In the genomic region with DNA sequence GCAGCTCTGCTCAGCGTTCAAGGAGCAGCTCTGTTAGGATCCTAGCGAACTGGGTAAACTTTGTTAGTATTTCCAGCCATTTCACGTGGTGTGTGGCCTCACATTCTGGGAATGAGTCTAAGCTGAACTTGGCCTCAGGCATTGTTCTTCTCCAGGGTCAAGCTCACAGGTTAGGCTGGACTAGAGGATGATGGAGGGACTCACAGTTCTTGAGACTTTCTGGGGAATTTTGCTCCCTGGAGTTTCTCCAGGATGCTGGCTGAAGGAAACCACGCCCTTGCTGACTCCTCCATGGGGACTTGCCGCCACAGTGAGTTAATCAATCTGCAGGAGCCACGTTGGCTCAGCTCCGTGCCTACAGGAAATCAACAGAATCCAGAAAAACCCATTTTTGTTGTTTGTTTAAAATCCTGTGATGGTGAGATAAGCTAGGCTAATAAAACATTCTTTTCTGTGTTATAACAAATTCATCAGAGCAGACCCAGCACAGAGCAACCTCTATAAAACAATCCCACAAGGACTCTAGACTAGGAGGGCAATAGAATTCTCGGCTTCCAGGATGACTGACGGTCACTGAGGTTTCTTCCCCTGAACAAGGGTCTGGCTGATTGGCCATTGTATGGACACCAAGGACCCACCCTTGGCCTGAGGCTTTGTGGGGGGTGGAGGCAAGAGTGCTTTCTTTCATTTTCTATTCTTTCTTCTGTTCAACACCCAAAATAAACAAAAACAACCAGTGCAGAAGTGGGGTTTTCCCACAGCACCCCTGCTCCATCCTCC, we compare ENCODE assay signal across 13 cellular contexts. TPM values are rescaled to one million over a fixed set of nuclear protein-coding genes. Genes with fewer than 3 reads are reported as not detected.
DNase-seq lines count a peak whose midpoint lies in the region; ATAC-seq, FAIRE-seq and TF ChIP-seq lines count a peak whose summit lies in the region.
"Had no signal": no experiment of that assay in that cellular context is flagged by ENCODE, and none has a peak within 500 bp of the region (broad histone marks: within the 10 kb centered on the region; RNA-seq: fewer than 3 reads in every experiment).

No MANE protein-coding gene starts in this region.

- WGBS in mesenchymal stem cell = 80% methylated on average over 5 of the region's 9 CpGs

- no peak overlapping the region for H3K23ac ChIP-seq in mesenchymal stem cell (ENCODE audit: low read length in 2 of 2)

- dilution Hi-C loops in endothelial cell of umbilical vein (cut with MboI; ENCODE audit: extremely low pct_ligation_motif_present, low sequenced_read_pairs) = no loop called here

- CTCF ChIA-PET in PC-3 (lab: Charles Lee) (no interaction called here), endothelial cell of umbilical vein (lab: Charles Lee) (interaction anchor here (1.3 kb wide), 1 partner anchor 194 kb away, joined by 3 read pairs; no protein-coding TSS in a partner anchor)
- CTCF ChIA-PET in activated CD4-positive, alpha-beta memory T cell treated with anti-CD3 and anti-CD28 coated beads for 36 hours (lab: Charles Lee) = interaction anchor here (0.6 to 1.8 kb wide), 2 partner anchors 41 to 193 kb away, joined by 3 to 5 read pairs; no protein-coding TSS in a partner anchor

- no peak overlapping the region for H2BK120ac ChIP-seq in mesenchymal stem cell (ENCODE audit: low read depth, low read length)

- H3K4me3 ChIP-seq in ACC112 (ENCODE audit: low read depth, low read length) (peak overlapping the region; percentile 35; the same call in 1 of the 2 replicates), PC-3 (ENCODE audit: low read length) (no peak overlapping the region), endothelial cell of umbilical vein (replicated peaks in 1 of 3; ENCODE audit: insufficient read depth in 1 of 3, low read depth in 1 of 3, low read length in 3 of 3) (no peak overlapping the region), mesenchymal stem cell (ENCODE audit: insufficient read depth in 1 of 2, low read depth in 1 of 2, low read length in 2 of 2) (peak overlapping the region in 1 of 2 experiments; percentile 22)
- H3K4me3 ChIP-seq: A549 had no signal

- H4K8ac ChIP-seq in mesenchymal stem cell (ENCODE audit: low read length) = peak overlapping the region; percentile 33

- no peak overlapping the region for H3K14ac ChIP-seq in mesenchymal stem cell (ENCODE audit: low read length in 2 of 2)

- intact Hi-C loops in PC-3 (cut with micrococcal nuclease) (no loop called here), endothelial cell of umbilical vein (cut with micrococcal nuclease) (no loop called here)
- intact Hi-C loops in activated CD4-positive, alpha-beta memory T cell treated with anti-CD3 and anti-CD28 coated beads for 36 hours (cut with micrococcal nuclease) = no loop called here

- no peak overlapping the region for H3K27ac Mint-ChIP-seq in activated CD4-positive, alpha-beta memory T cell treated with anti-CD3 and anti-CD28 coated beads for 36 hours
- H3K27ac Mint-ChIP-seq: activated CD4-positive, alpha-beta memory T cell treated with anti-CD3 and anti-CD28 coated beads, Interleukin-2, amount 10 ng/mL, durations not matched to agents 7 days and 5 days had no signal

- H3K4me3 Mint-ChIP-seq in activated CD4-positive, alpha-beta memory T cell treated with anti-CD3 and anti-CD28 coated beads for 36 hours = no peak overlapping the region
- H3K4me3 Mint-ChIP-seq: activated CD4-positive, alpha-beta memory T cell treated with anti-CD3 and anti-CD28 coated beads, Interleukin-2, amount 10 ng/mL, durations not matched to agents 7 days and 5 days; brain had no signal

- H3K27me3 Mint-ChIP-seq in activated CD4-positive, alpha-beta memory T cell treated with anti-CD3 and anti-CD28 coated beads for 36 hours = peaks cover 4% of the 10 kb centered on the region

- no peak overlapping the region for H3K18ac ChIP-seq in mesenchymal stem cell (ENCODE audit: low read depth in 1 of 2, low read length in 2 of 2)

- peaks cover 2% of the 10 kb centered on the region for H3K36me3 Mint-ChIP-seq in activated CD4-positive, alpha-beta memory T cell treated with anti-CD3 and anti-CD28 coated beads for 36 hours
- H3K36me3 Mint-ChIP-seq: brain had no signal

- no peak for TF ChIP-seq POLR2A in endothelial cell of umbilical vein (IDR thresholded peaks at IDR 0.05; ENCODE audit: low read depth, low read length)

- no peak overlapping the region for H4K91ac ChIP-seq in mesenchymal stem cell (ENCODE audit: low read length)

- H3K9me3 ChIP-seq in PC-3 (ENCODE audit: low read length) = peaks cover 13% of the 10 kb centered on the region
- H3K9me3 ChIP-seq in endothelial cell of umbilical vein (replicated peaks; ENCODE audit: control insufficient read depth, insufficient read depth, low read length) = no peaks in the 10 kb centered on the region
- H3K9me3 ChIP-seq in mesenchymal stem cell (ENCODE audit: control insufficient read depth, low read length) = peaks cover 17% of the 10 kb centered on the region

- peak; percentile 46 for DNase-seq in PC-3
- peak; percentile 63 for DNase-seq in endothelial cell of umbilical vein (ENCODE audit: low read depth, low spot score)
- peak; percentile 22 for DNase-seq in mesenchymal stem cell
- no peak for DNase-seq in NCI-H146 treated with DMSO at 0.1 percent for 48 hours (lab: John Stamatoyannopoulos, UW; ENCODE audit: unreplicated experiment)
- no peak for DNase-seq in activated CD4-positive, alpha-beta memory T cell treated with anti-CD3 and anti-CD28 coated beads for 36 hours
- no peak for DNase-seq in HUDEP-2 (lab: John Stamatoyannopoulos, UW; ENCODE audit: unreplicated experiment in 76 of 76)
- DNase-seq in anterior cingulate cortex (lab: John Stamatoyannopoulos, UW) = no peak
- DNase-seq: activated CD4-positive, alpha-beta memory T cell treated with anti-CD3 and anti-CD28 coated beads, Interleukin-2, amount 10 ng/mL, durations not matched to agents 7 days and 5 days; NCI-H1694 treated with DMSO at 0.1 percent for 48 hours; occipital lobe had no signal

- BruUV-seq in PC-3 (replicated peaks; lab: Mats Ljungman, UMichigan) (no TSS peak), endothelial cell of umbilical vein (replicated peaks; lab: Mats Ljungman, UMichigan) (no TSS peak)

- H3K4ac ChIP-seq in mesenchymal stem cell (ENCODE audit: low read depth in 1 of 2, low read length in 2 of 2) = no peak overlapping the region

- H3K27me3 ChIP-seq in ACC112 (ENCODE audit: insufficient read depth, low read length) = no peaks in the 10 kb centered on the region
- H3K27me3 ChIP-seq in PC-3 (ENCODE audit: low read length) = no peaks in the 10 kb centered on the region
- no peaks in the 10 kb centered on the region for H3K27me3 ChIP-seq in endothelial cell of umbilical vein (ENCODE audit: control insufficient read depth in 2 of 2, insufficient read depth in 2 of 2, low read length in 2 of 2)
- peaks cover under 1 to 1% of the 10 kb centered on the region in 2 experiments for H3K27me3 ChIP-seq in mesenchymal stem cell (ENCODE audit: control insufficient read depth in 1 of 2, insufficient read depth in 1 of 2, low read length in 2 of 2)

- H3K4me1 ChIP-seq in ACC112 (ENCODE audit: control insufficient read depth, insufficient read depth, low read length, unreplicated experiment) (peaks cover 14% of the 10 kb centered on the region), PC-3 (ENCODE audit: insufficient read depth, low read length) (peaks cover 12% of the 10 kb centered on the region), endothelial cell of umbilical vein (ENCODE audit: control insufficient read depth, extremely low read depth, insufficient read depth, low read length) (peaks cover 3% of the 10 kb centered on the region), mesenchymal stem cell (ENCODE audit: control insufficient read depth, insufficient read depth, low read depth, low read length) (no peaks in the 10 kb centered on the region)
- H3K4me1 ChIP-seq: A549 had no signal

- no peak overlapping the region for H2AK5ac ChIP-seq in mesenchymal stem cell (ENCODE audit: low read length, severe bottlenecking)

- H3K27ac ChIP-seq in ACC112 (ENCODE audit: low read depth, low read length) (peak overlapping the region; percentile 25; the same call in 1 of the 2 replicates), PC-3 (ENCODE audit: low read length) (no peak overlapping the region), endothelial cell of umbilical vein (ENCODE audit: insufficient read depth, low read depth, low read length) (no peak overlapping the region), mesenchymal stem cell (ENCODE audit: low read length, poor library complexity, severe bottlenecking) (no peak overlapping the region)
- H3K27ac ChIP-seq: A549 had no signal

- no peaks in the 10 kb centered on the region for H3K9me2 ChIP-seq in PC-3 (replicated peaks; ENCODE audit: low read length)

- peaks cover 17% of the 10 kb centered on the region for H3K9me3 Mint-ChIP-seq in activated CD4-positive, alpha-beta memory T cell treated with anti-CD3 and anti-CD28 coated beads for 36 hours
- H3K9me3 Mint-ChIP-seq: activated CD4-positive, alpha-beta memory T cell treated with anti-CD3 and anti-CD28 coated beads, Interleukin-2, amount 10 ng/mL, durations not matched to agents 7 days and 5 days had no signal

- peak overlapping the region; percentile 68 for H2AFZ ChIP-seq in ACC112 (ENCODE audit: low read length, unreplicated experiment)
- peak overlapping the region; percentile 29 for H2AFZ ChIP-seq in PC-3 (ENCODE audit: low read length)
- peak overlapping the region; percentile 43 for H2AFZ ChIP-seq in endothelial cell of umbilical vein (ENCODE audit: low read depth, low read length)
- H2AFZ ChIP-seq in mesenchymal stem cell (ENCODE audit: low read depth, low read length) = no peak overlapping the region

- no peak overlapping the region for H3K9ac ChIP-seq in PC-3 (ENCODE audit: low read length)
- no peak overlapping the region for H3K9ac ChIP-seq in endothelial cell of umbilical vein (replicated peaks; ENCODE audit: extremely low read depth, insufficient read depth, low read length)
- H3K9ac ChIP-seq in mesenchymal stem cell (ENCODE audit: low read length) = peak overlapping the region; percentile 56

- no peaks in the 10 kb centered on the region for H3K4me1 Mint-ChIP-seq in activated CD4-positive, alpha-beta memory T cell treated with anti-CD3 and anti-CD28 coated beads for 36 hours (ENCODE audit: low read depth)
- H3K4me1 Mint-ChIP-seq: activated CD4-positive, alpha-beta memory T cell treated with anti-CD3 and anti-CD28 coated beads, Interleukin-2, amount 10 ng/mL, durations not matched to agents 7 days and 5 days had no signal

- H3K36me3 ChIP-seq in ACC112 (ENCODE audit: insufficient read depth, low read length) = no peaks in the 10 kb centered on the region
- H3K36me3 ChIP-seq in PC-3 (ENCODE audit: low read depth, low read length) = no peaks in the 10 kb centered on the region
- no peaks in the 10 kb centered on the region for H3K36me3 ChIP-seq in endothelial cell of umbilical vein (ENCODE audit: control insufficient read depth in 2 of 2, extremely low read depth in 1 of 2, insufficient read depth in 2 of 2, low read length in 2 of 2)
- H3K36me3 ChIP-seq in mesenchymal stem cell (ENCODE audit: control insufficient read depth in 1 of 2, insufficient read depth in 2 of 2, low read depth in 1 of 2, low read length in 2 of 2) = no peaks in the 10 kb centered on the region

- H3K79me1 ChIP-seq in mesenchymal stem cell (replicated peaks; ENCODE audit: low read length, poor library complexity, severe bottlenecking) = no peaks in the 10 kb centered on the region

- no peaks in the 10 kb centered on the region for H3F3A ChIP-seq in PC-3 (ENCODE audit: low read length, unreplicated experiment)

- ATAC-seq in PC-3 = peak; percentile 84
- ATAC-seq: A549 had no signal

- FAIRE-seq in endothelial cell of umbilical vein (lab: Jason Lieb, UNC) = peak; percentile 86
- FAIRE-seq: A549 had no signal

- H2BK15ac ChIP-seq in mesenchymal stem cell (ENCODE audit: low read depth, poor library complexity, severe bottlenecking) = no peak overlapping the region

- no peaks in the 10 kb centered on the region for H3K9me1 ChIP-seq in endothelial cell of umbilical vein (replicated peaks; ENCODE audit: control insufficient read depth, extremely low read depth, insufficient read depth, low read length)

- H4K20me1 ChIP-seq in PC-3 (ENCODE audit: low read length) (no peaks in the 10 kb centered on the region), endothelial cell of umbilical vein (replicated peaks; ENCODE audit: control insufficient read depth, extremely low read depth, insufficient read depth, low read length) (no peaks in the 10 kb centered on the region)

- H2BK12ac ChIP-seq in mesenchymal stem cell (ENCODE audit: low read length in 2 of 2) = peak overlapping the region in 1 of 2 experiments; percentile 5

- TF ChIP-seq CTCF in PC-3 (conservative IDR thresholded peaks at IDR 0.05; ENCODE audit: low read depth, low read length) (no peak), endothelial cell of umbilical vein (IDR thresholded peaks at IDR 0.05; ENCODE audit: extremely low read depth in 1 of 2, insufficient read depth in 1 of 2, low read depth in 1 of 2, low read length in 2 of 2) (no peak)

- H2BK5ac ChIP-seq in mesenchymal stem cell (ENCODE audit: low read depth, low read length, poor library complexity, severe bottlenecking) = no peak overlapping the region

- H3K79me2 ChIP-seq in ACC112 (ENCODE audit: control insufficient read depth, insufficient read depth, low read length, unreplicated experiment) = no peaks in the 10 kb centered on the region
- H3K79me2 ChIP-seq in PC-3 (ENCODE audit: low read length) = no peaks in the 10 kb centered on the region
- H3K79me2 ChIP-seq in endothelial cell of umbilical vein (ENCODE audit: control insufficient read depth, insufficient read depth, low read length) = no peaks in the 10 kb centered on the region

- peak overlapping the region; percentile 36 for H3K4me2 ChIP-seq in PC-3 (ENCODE audit: low read length)
- peak overlapping the region; percentile 15 for H3K4me2 ChIP-seq in endothelial cell of umbilical vein (ENCODE audit: insufficient read depth, low read length)
- H3K4me2 ChIP-seq in mesenchymal stem cell (ENCODE audit: low read length, poor library complexity, severe bottlenecking) = no peak overlapping the region
- H3K4me2 ChIP-seq: A549 had no signal

- POLR2A ChIA-PET in PC-3 (lab: Charles Lee; ENCODE audit: unreplicated experiment) = no interaction called here
- POLR2A ChIA-PET in endothelial cell of umbilical vein (lab: Charles Lee) = no interaction called here
- POLR2A ChIA-PET in activated CD4-positive, alpha-beta memory T cell treated with anti-CD3 and anti-CD28 coated beads for 36 hours (lab: Charles Lee) = no interaction called here

RNA-seq across cellular contexts. Expression of a gene that starts 12.6 kb away (rescaled TPM):
- total RNA-seq in PC-3 (2014; rRNA removed) (not detected in 2 replicates), endothelial cell of umbilical vein (not detected in 2 replicates)
- not detected in 2 replicates for polyA plus RNA-seq in endothelial cell of umbilical vein
- not detected in 2 replicates for polyA plus RNA-seq in endothelial cell of umbilical vein (2011; cell fraction: cytosol; rRNA removed)
- 0.06 and 0.22 TPM in 2 replicates for polyA plus RNA-seq in endothelial cell of umbilical vein (2011; cell fraction: nucleus; rRNA removed)
- 0.17 TPM in 1 of 2 replicates, not detected in the other for polyA plus RNA-seq in endothelial cell of umbilical vein (2012)
- not detected in 2 replicates for polyA minus RNA-seq in endothelial cell of umbilical vein
- polyA minus RNA-seq in endothelial cell of umbilical vein (2011; cell fraction: cytosol; rRNA and poly(A)+ RNA removed) = not detected
- polyA minus RNA-seq in endothelial cell of umbilical vein (2011; cell fraction: nucleus; rRNA and poly(A)+ RNA removed) = not detected in 2 replicates
- 0.04 TPM for polyA plus RNA-seq in mesenchymal stem cell (2013, experiment 1 of 2)
- 0.01 TPM for polyA plus RNA-seq in mesenchymal stem cell (2013, experiment 2 of 2)
- total RNA-seq in activated CD4-positive, alpha-beta memory T cell treated with anti-CD3 and anti-CD28 coated beads for 36 hours = not detected
- total RNA-seq: activated CD4-positive, alpha-beta memory T cell treated with anti-CD3 and anti-CD28 coated beads, Interleukin-2, amount 10 ng/mL, durations not matched to agents 7 days and 5 days had no signal

RNA-seq across cellular contexts. Expression of a gene that starts 50.7 kb away (rescaled TPM):
- total RNA-seq in PC-3 (2014; rRNA removed) (8.5 and 9.3 TPM in 2 replicates), endothelial cell of umbilical vein (17.3 and 20.1 TPM in 2 replicates)
- 3.7 and 3.8 TPM in 2 replicates for polyA plus RNA-seq in endothelial cell of umbilical vein
- polyA plus RNA-seq in endothelial cell of umbilical vein (2011; cell fraction: cytosol; rRNA removed) = 3.5 TPM in 2 replicates
- 16.2 and 16.7 TPM in 2 replicates for polyA plus RNA-seq in endothelial cell of umbilical vein (2011; cell fraction: nucleus; rRNA removed)
- polyA plus RNA-seq in endothelial cell of umbilical vein (2012) = 4.7 and 5.1 TPM in 2 replicates
- polyA minus RNA-seq in endothelial cell of umbilical vein = 29.1 and 35.4 TPM in 2 replicates
- polyA minus RNA-seq in endothelial cell of umbilical vein (2011; cell fraction: cytosol; rRNA and poly(A)+ RNA removed) = 10.7 TPM
- 118 and 125 TPM in 2 replicates for polyA minus RNA-seq in endothelial cell of umbilical vein (2011; cell fraction: nucleus; rRNA and poly(A)+ RNA removed)
- 3.3 TPM for polyA plus RNA-seq in mesenchymal stem cell (2013, experiment 1 of 2)
- polyA plus RNA-seq in mesenchymal stem cell (2013, experiment 2 of 2) = 3.2 TPM
- 10 to 100 TPM; 10.0 to 10.5 TPM for total RNA-seq in activated CD4-positive, alpha-beta memory T cell treated with anti-CD3 and anti-CD28 coated beads for 36 hours

RNA-seq across cellular contexts. Expression of a gene that starts 50.8 kb away (rescaled TPM):
- 50.0 and 57.6 TPM in 2 replicates for total RNA-seq in PC-3 (2014; rRNA removed)
- total RNA-seq in endothelial cell of umbilical vein = 121 and 123 TPM in 2 replicates
- 39.9 and 52.9 TPM in 2 replicates for polyA plus RNA-seq in endothelial cell of umbilical vein
- 67.0 and 79.0 TPM in 2 replicates for polyA plus RNA-seq in endothelial cell of umbilical vein (2011; cell fraction: cytosol; rRNA removed)
- 78.4 and 84.3 TPM in 2 replicates for polyA plus RNA-seq in endothelial cell of umbilical vein (2011; cell fraction: nucleus; rRNA removed)
- 109 and 118 TPM in 2 replicates for polyA plus RNA-seq in endothelial cell of umbilical vein (2012)
- 112 and 114 TPM in 2 replicates for polyA minus RNA-seq in endothelial cell of umbilical vein
- 21.1 TPM for polyA minus RNA-seq in endothelial cell of umbilical vein (2011; cell fraction: cytosol; rRNA and poly(A)+ RNA removed)
- polyA minus RNA-seq in endothelial cell of umbilical vein (2011; cell fraction: nucleus; rRNA and poly(A)+ RNA removed) = 39.0 and 52.5 TPM in 2 replicates
- 77.8 TPM for polyA plus RNA-seq in mesenchymal stem cell (2013, experiment 1 of 2)
- polyA plus RNA-seq in mesenchymal stem cell (2013, experiment 2 of 2) = 74.3 TPM
- total RNA-seq in activated CD4-positive, alpha-beta memory T cell treated with anti-CD3 and anti-CD28 coated beads for 36 hours = 100 to 1,000 TPM; 144 to 147 TPM

Comparison
In these comparisons a context has a peak if more than half of its experiments do, and no peak if none do; other contexts are left out.
1. DNase-seq: peak in PC-3 (single experiment), endothelial cell of umbilical vein (single experiment) and mesenchymal stem cell (single experiment); none in NCI-H146 treated with DMSO at 0.1 percent for 48 hours (single experiment), activated CD4-positive, alpha-beta memory T cell treated with anti-CD3 and anti-CD28 coated beads for 36 hours (single experiment), HUDEP-2 (0 of 76) and anterior cingulate cortex (0 of 58).